ENCODE assay signal across 1 cellular context in the genomic region with DNA sequence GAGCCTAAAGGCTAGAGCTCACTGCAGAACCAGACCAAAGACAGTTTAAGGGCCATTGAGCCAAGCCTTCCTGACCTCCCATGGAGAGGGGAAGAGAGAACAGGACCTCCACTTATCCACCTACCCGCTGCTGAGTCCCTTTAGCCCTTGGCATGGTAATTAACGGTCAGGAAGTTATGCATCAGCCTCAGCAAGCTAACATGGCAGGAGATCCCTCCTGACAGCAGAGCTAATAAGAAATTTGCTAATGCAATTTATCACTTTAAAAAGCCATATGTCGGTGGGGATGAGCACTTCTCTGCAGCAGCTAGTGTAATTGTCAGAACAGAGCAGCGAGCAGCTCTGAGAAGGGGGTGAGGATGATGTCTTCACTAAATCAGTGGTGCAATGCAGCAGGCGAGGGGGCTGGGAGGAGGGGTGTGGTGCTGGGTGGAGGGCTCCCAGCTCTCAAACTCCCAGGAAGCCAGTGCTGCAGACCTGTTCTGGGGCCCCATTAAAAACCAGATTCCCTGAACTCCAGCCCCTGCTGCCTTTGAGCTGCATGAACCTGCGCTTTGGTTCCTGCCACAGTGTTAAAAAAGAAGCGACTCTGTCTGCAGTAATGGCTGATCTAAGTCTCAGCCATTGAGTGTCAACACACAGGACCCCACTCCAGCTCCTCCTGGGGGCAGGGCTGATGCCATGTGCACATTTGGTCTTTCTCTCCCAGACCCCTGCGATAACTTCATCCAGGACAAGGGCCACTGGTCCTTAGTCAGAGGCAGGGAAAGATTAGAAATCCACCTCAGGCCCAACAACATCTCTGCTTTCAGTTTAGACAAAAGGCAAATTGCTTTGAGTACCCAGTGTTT.
TF ChIP-seq lines count a peak whose summit lies in the region.

No MANE protein-coding gene starts in this region.

TF ChIP-seq in K562, 482 proteins besides CTCF, POLR2A, EP300 and RAD21:
- no peak for TF ChIP-seq MTA3 (IDR thresholded peaks at IDR 0.05; ENCODE audit: borderline replicate concordance)
- TF ChIP-seq POLR2AphosphoS2 (IDR thresholded peaks at IDR 0.05; ENCODE audit: low read length) = no peak
